ENCODE assay signal across 8 cellular contexts in genomic region chr19:4379383-4380253, GRCh38. TPM values are rescaled to one million over a fixed set of nuclear protein-coding genes. Genes with fewer than 3 reads are reported as not detected.
DNase-seq lines count a peak whose midpoint lies in the region; ATAC-seq and TF ChIP-seq lines count a peak whose summit lies in the region.

No MANE protein-coding gene starts in this region.

- intact Hi-C loops in Right ventricle myocardium superior (cut with DNase I) = no loop called here
- intact Hi-C loops in Right ventricle myocardium inferior (cut with DNase I) = no loop called here
- intact Hi-C loops in left ventricle myocardium inferior (cut with micrococcal nuclease) = no loop called here

- ATAC-seq in Right ventricle myocardium superior (ENCODE audit: poor library complexity) (peak; percentile 18), Right ventricle myocardium inferior (no peak)

- peaks cover 74% of the 10 kb centered on the region for H3K4me1 Mint-ChIP-seq in activated CD4-positive, alpha-beta T cell treated with anti-CD3 and anti-CD28 coated beads, Interleukin-2, amount 10 ng/mL, durations not matched to agents 7 days and 5 days

- peaks cover 13% of the 10 kb centered on the region for H3K36me3 Mint-ChIP-seq in activated CD4-positive, alpha-beta T cell treated with anti-CD3 and anti-CD28 coated beads, Interleukin-2, amount 10 ng/mL, durations not matched to agents 7 days and 5 days (ENCODE audit: low read depth)

- CTCF ChIA-PET in activated CD4-positive, alpha-beta T cell treated with anti-CD3 and anti-CD28 coated beads, Interleukin-2, amount 10 ng/mL, durations not matched to agents 7 days and 5 days (lab: Charles Lee) = interaction anchor here (1.1 to 5.6 kb wide), 3 partner anchors 10 to 21 kb away, joined by 3 to 27 read pairs (median 4); partner anchors contain the start of gene SH3GL1

- H3K4me3 Mint-ChIP-seq in activated CD4-positive, alpha-beta T cell treated with anti-CD3 and anti-CD28 coated beads, Interleukin-2, amount 10 ng/mL, durations not matched to agents 7 days and 5 days = peak overlapping the region; percentile 75

- H3K36me3 ChIP-seq in left ventricle myocardium inferior = peaks cover 6% of the 10 kb centered on the region

- TF ChIP-seq POLR2A in erythroblast (IDR thresholded peaks at IDR 0.05; ENCODE audit: low read length) = no peak

- H3K27me3 Mint-ChIP-seq in activated CD4-positive, alpha-beta T cell treated with anti-CD3 and anti-CD28 coated beads, Interleukin-2, amount 10 ng/mL, durations not matched to agents 7 days and 5 days = no peaks in the 10 kb centered on the region

- DNase-seq in Right ventricle myocardium superior (peak; percentile 52), Right ventricle myocardium inferior (ENCODE audit: missing footprints) (no peak), left ventricle myocardium inferior (no peak), erythroblast (lab: John Stamatoyannopoulos, UW) (no peak), NCI-H187 treated with DMSO at 0.1 percent for 48 hours (lab: John Stamatoyannopoulos, UW) (no peak), AG08396 (ENCODE audit: low spot score) (no peak)
- DNase-seq in activated CD4-positive, alpha-beta T cell treated with anti-CD3 and anti-CD28 coated beads, Interleukin-2, amount 10 ng/mL, durations not matched to agents 7 days and 5 days = no peak
- peak; percentile 19 to 28 for DNase-seq in stimulated activated CD4-positive, alpha-beta T cell treated with anti-CD3 and anti-CD28 coated beads, Interleukin-4, amount 100 ng/mL, for 4 hours

- H3K27ac Mint-ChIP-seq in activated CD4-positive, alpha-beta T cell treated with anti-CD3 and anti-CD28 coated beads, Interleukin-2, amount 10 ng/mL, durations not matched to agents 7 days and 5 days = peak overlapping the region; percentile 88

- no peak for TF ChIP-seq CTCF in left ventricle myocardium inferior (IDR thresholded peaks at IDR 0.05; ENCODE audit: borderline replicate concordance)

- no peaks in the 10 kb centered on the region for H3K9me3 Mint-ChIP-seq in activated CD4-positive, alpha-beta T cell treated with anti-CD3 and anti-CD28 coated beads, Interleukin-2, amount 10 ng/mL, durations not matched to agents 7 days and 5 days

- peaks cover 61% of the 10 kb centered on the region for H3K4me1 ChIP-seq in left ventricle myocardium inferior

- no peaks in the 10 kb centered on the region for H3K9me3 ChIP-seq in left ventricle myocardium inferior (replicated peaks)

- peak overlapping the region; percentile 25 for H3K4me3 ChIP-seq in left ventricle myocardium inferior

- POLR2A ChIA-PET in activated CD4-positive, alpha-beta T cell treated with anti-CD3 and anti-CD28 coated beads, Interleukin-2, amount 10 ng/mL, durations not matched to agents 7 days and 5 days (lab: Charles Lee) = interaction anchor here (0.6 kb wide), 1 partner anchor 39 kb away, joined by 6 read pairs; no protein-coding TSS in a partner anchor

- H3K27ac ChIP-seq in left ventricle myocardium inferior (replicated peaks) = peak overlapping the region; percentile 88

- H3K27me3 ChIP-seq in left ventricle myocardium inferior (ENCODE audit: low read depth) = no peaks in the 10 kb centered on the region

RNA-seq across cellular contexts. Expression of gene SH3GL1, which starts 20.7 kb away (rescaled TPM):
- total RNA-seq in Right ventricle myocardium superior (18.6 TPM), Right ventricle myocardium inferior (22.0 TPM), left ventricle myocardium inferior (18.6 TPM)
- 10 to 100 TPM; 67.7 to 68.2 TPM for total RNA-seq in activated CD4-positive, alpha-beta T cell treated with anti-CD3 and anti-CD28 coated beads, Interleukin-2, amount 10 ng/mL, durations not matched to agents 7 days and 5 days

RNA-seq across cellular contexts. Expression of gene CHAF1A, which starts 22.8 kb away (rescaled TPM):
- total RNA-seq in Right ventricle myocardium superior (5.4 TPM), Right ventricle myocardium inferior (5.9 TPM), left ventricle myocardium inferior (5.1 TPM)
- total RNA-seq in activated CD4-positive, alpha-beta T cell treated with anti-CD3 and anti-CD28 coated beads, Interleukin-2, amount 10 ng/mL, durations not matched to agents 7 days and 5 days = 10 to 100 TPM; 77.1 to 83.7 TPM

RNA-seq across cellular contexts. Expression of gene MPND, which starts 36.3 kb away (rescaled TPM):
- total RNA-seq in Right ventricle myocardium superior (16.6 TPM), Right ventricle myocardium inferior (21.0 TPM), left ventricle myocardium inferior (19.2 TPM)
- total RNA-seq in activated CD4-positive, alpha-beta T cell treated with anti-CD3 and anti-CD28 coated beads, Interleukin-2, amount 10 ng/mL, durations not matched to agents 7 days and 5 days = 10 to 100 TPM; 21.2 to 28.1 TPM

RNA-seq across cellular contexts. Expression of gene STAP2, which starts 41.0 kb away (rescaled TPM):
- total RNA-seq in Right ventricle myocardium superior = 1.6 TPM
- 4.3 TPM for total RNA-seq in Right ventricle myocardium inferior
- 10 to 100 TPM; 10.4 to 11.9 TPM for total RNA-seq in activated CD4-positive, alpha-beta T cell treated with anti-CD3 and anti-CD28 coated beads, Interleukin-2, amount 10 ng/mL, durations not matched to agents 7 days and 5 days
- 2.6 TPM for total RNA-seq in left ventricle myocardium inferior

Comparison
In these comparisons a context has a peak if more than half of its experiments do, and no peak if none do; other contexts are left out.
1. DNase-seq: peak in Right ventricle myocardium superior (single experiment) and stimulated activated CD4-positive, alpha-beta T cell treated with anti-CD3 and anti-CD28 coated beads, Interleukin-4, amount 100 ng/mL, for 4 hours (2 of 2); none in Right ventricle myocardium inferior (single experiment), activated CD4-positive, alpha-beta T cell treated with anti-CD3 and anti-CD28 coated beads, Interleukin-2, amount 10 ng/mL, durations not matched to agents 7 days and 5 days (single experiment), left ventricle myocardium inferior (single experiment), erythroblast (0 of 2), NCI-H187 treated with DMSO at 0.1 percent for 48 hours (single experiment) and AG08396 (single experiment).
2. RNA of gene CHAF1A, which starts 22.8 kb away (total RNA-seq): 77.1 to 83.7 TPM in activated CD4-positive, alpha-beta T cell treated with anti-CD3 and anti-CD28 coated beads, Interleukin-2, amount 10 ng/mL, durations not matched to agents 7 days and 5 days; 5.9 TPM in Right ventricle myocardium inferior (single experiment), 5.4 TPM in Right ventricle myocardium superior (single experiment) and 5.1 TPM in left ventricle myocardium inferior (single experiment); every median in the first group is over 10 times any median in the second.